Comparison of ENCODE assay signal across 12 cellular contexts in genomic region chr16:2555032-2555431, GRCh38. TPM values are rescaled to one million over a fixed set of nuclear protein-coding genes. Genes with fewer than 3 reads are reported as not detected.
A peak's percentile ranks its signal among the peaks of the same experiment; 100 is the strongest.
DNase-seq lines count a peak whose midpoint lies in the region; ATAC-seq, FAIRE-seq and TF ChIP-seq lines count a peak whose summit lies in the region.
"Not testable (repeated sequence)": the region's sequence is repeated elsewhere in the genome, so short reads cannot be mapped to it uniquely, and the experiment has no call there.
"Had no signal": no experiment of that assay in that cellular context is flagged by ENCODE, and none has a peak within 500 bp of the region (broad histone marks: within the 10 kb centered on the region; RNA-seq: fewer than 3 reads in every experiment).

No MANE protein-coding gene starts in this region.

- not testable (repeated sequence) for H3K27ac Mint-ChIP-seq in activated T-helper 17 cell treated with anti-CD3 and anti-CD28 coated beads, Interleukin-2, amount 50 U/mL, for 72 hours; naive thymus-derived CD4-positive, alpha-beta T cell; stimulated activated naive B cell treated with anti-CD40 and anti-IgM and Interleukin-4, amounts not matched to agents 10 μg/mL and 1 μg/mL and 100 μg/mL, for 72 hours

- not testable (repeated sequence) for H3K9me3 ChIP-seq in Panc1 (ENCODE audit: control insufficient read depth, insufficient read depth, low read depth, low read length); mammary epithelial cell (replicated peaks; ENCODE audit: insufficient read depth, low read length); naive thymus-derived CD4-positive, alpha-beta T cell (ENCODE audit: control insufficient read depth in 2 of 3, low read length in 3 of 3)

- H3K36me3 Mint-ChIP-seq in activated T-helper 17 cell treated with anti-CD3 and anti-CD28 coated beads, Interleukin-2, amount 50 U/mL, for 72 hours (ENCODE audit: low read depth); naive thymus-derived CD4-positive, alpha-beta T cell; stimulated activated naive B cell treated with anti-CD40 and anti-IgM and Interleukin-4, amounts not matched to agents 10 μg/mL and 1 μg/mL and 100 μg/mL, for 72 hours: not testable (repeated sequence)

- not testable (repeated sequence) for H3K27me3 Mint-ChIP-seq in activated T-helper 17 cell treated with anti-CD3 and anti-CD28 coated beads, Interleukin-2, amount 50 U/mL, for 72 hours; naive thymus-derived CD4-positive, alpha-beta T cell; stimulated activated naive B cell treated with anti-CD40 and anti-IgM and Interleukin-4, amounts not matched to agents 10 μg/mL and 1 μg/mL and 100 μg/mL, for 72 hours

- H3K4me2 ChIP-seq in mammary epithelial cell (ENCODE audit: insufficient read depth, low read depth, low read length) = not testable (repeated sequence)

- dilution Hi-C loops in mammary epithelial cell (cut with HindIII; ENCODE audit: low sequenced_read_pairs) = not testable (repeated sequence)

- in situ Hi-C loops in Panc1 (cut with HindIII; ENCODE audit: low pct_unique_long_range_greater_than_20kb, low sequenced_read_pairs); mammary epithelial cell (cut with MboI; ENCODE audit: low sequenced_read_pairs in 2 of 2): not testable (repeated sequence)

- ATAC-seq in Panc1 = 0 out of 2 replicates have a peak, but pooled peaks have one; percentile 22
- ATAC-seq in activated T-helper 17 cell treated with anti-CD3 and anti-CD28 coated beads, Interleukin-2, amount 50 U/mL, for 72 hours (replicated peaks) = peak; percentile 87
- ATAC-seq in left ventricle myocardium superior = peak; percentile 17
- ATAC-seq in naive thymus-derived CD4-positive, alpha-beta T cell = peak; percentile 75
- peak; percentile 53 to 66 for ATAC-seq in stimulated activated naive B cell treated with anti-CD40 and anti-IgM and Interleukin-4, amounts not matched to agents 10 μg/mL and 1 μg/mL and 100 μg/mL, for 72 hours (replicated peaks)

- not testable (repeated sequence) for H3K79me2 ChIP-seq in mammary epithelial cell (ENCODE audit: insufficient read depth, low read length)

- BruUV-seq in Panc1 (replicated peaks; lab: Mats Ljungman, UMichigan) = not testable (repeated sequence)
- TSS peak; percentile 2 for BruUV-seq in mammary epithelial cell (replicated peaks; lab: Mats Ljungman, UMichigan)

- H3K9me3 Mint-ChIP-seq in activated T-helper 17 cell treated with anti-CD3 and anti-CD28 coated beads, Interleukin-2, amount 50 U/mL, for 72 hours; naive thymus-derived CD4-positive, alpha-beta T cell; stimulated activated naive B cell treated with anti-CD40 and anti-IgM and Interleukin-4, amounts not matched to agents 10 μg/mL and 1 μg/mL and 100 μg/mL, for 72 hours: not testable (repeated sequence)

- WGBS in mammary epithelial cell (ENCODE audit: low coverage, missing lambda C conversion rate) = no CpG with 5 or more reads among the region's 8 CpGs

- H3K4me1 ChIP-seq in Panc1 (ENCODE audit: control insufficient read depth, insufficient read depth, low read length); mammary epithelial cell (ENCODE audit: insufficient read depth, low read length); naive thymus-derived CD4-positive, alpha-beta T cell (ENCODE audit: control insufficient read depth in 2 of 2, insufficient read depth in 2 of 2, low read length in 2 of 2): not testable (repeated sequence)

- peak; percentile 9 for FAIRE-seq in GM18507 (lab: Jason Lieb, UNC)

- not testable (repeated sequence) for H3K4me3 ChIP-seq in Panc1 (ENCODE audit: low read depth in 2 of 2, low read length in 2 of 2); mammary epithelial cell (replicated peaks in 1 of 3; ENCODE audit: insufficient read depth in 1 of 3, low read depth in 2 of 3, low read length in 3 of 3); naive thymus-derived CD4-positive, alpha-beta T cell (ENCODE audit: low read length)

- H3K9ac ChIP-seq in mammary epithelial cell (ENCODE audit: insufficient read depth, low read length) = not testable (repeated sequence)

- CTCF ChIA-PET in Panc1 (lab: Charles Lee); mammary epithelial cell (lab: Charles Lee; ENCODE audit: low non-redundant PET); naive thymus-derived CD4-positive, alpha-beta T cell (lab: Charles Lee): not testable (repeated sequence)

- not testable (repeated sequence) for H3K4me1 Mint-ChIP-seq in activated T-helper 17 cell treated with anti-CD3 and anti-CD28 coated beads, Interleukin-2, amount 50 U/mL, for 72 hours; naive thymus-derived CD4-positive, alpha-beta T cell; stimulated activated naive B cell treated with anti-CD40 and anti-IgM and Interleukin-4, amounts not matched to agents 10 μg/mL and 1 μg/mL and 100 μg/mL, for 72 hours

- not testable (repeated sequence) for H2AFZ ChIP-seq in mammary epithelial cell (ENCODE audit: low read depth, low read length)

- H3K4me3 Mint-ChIP-seq in activated T-helper 17 cell treated with anti-CD3 and anti-CD28 coated beads, Interleukin-2, amount 50 U/mL, for 72 hours; naive thymus-derived CD4-positive, alpha-beta T cell; stimulated activated naive B cell treated with anti-CD40 and anti-IgM and Interleukin-4, amounts not matched to agents 10 μg/mL and 1 μg/mL and 100 μg/mL, for 72 hours: not testable (repeated sequence)

- intact Hi-C loops in Panc1 (cut with micrococcal nuclease; ENCODE audit: unreplicated experiment); mammary epithelial cell (cut with micrococcal nuclease); left ventricle myocardium superior (cut with micrococcal nuclease); naive thymus-derived CD4-positive, alpha-beta T cell (cut with micrococcal nuclease): not testable (repeated sequence)

- H4K20me1 ChIP-seq in mammary epithelial cell (ENCODE audit: insufficient read depth, low read length) = not testable (repeated sequence)

- TF ChIP-seq CTCF in Panc1 (IDR thresholded peaks at IDR 0.05); mammary epithelial cell (conservative IDR thresholded peaks at IDR 0.05 in 1 of 2, IDR thresholded peaks at IDR 0.05 in 1 of 2; ENCODE audit: extremely low read depth in 1 of 2, insufficient read depth in 1 of 2, low read depth in 1 of 2, low read length in 2 of 2): not testable (repeated sequence)

- POLR2A ChIA-PET in Panc1 (lab: Charles Lee); naive thymus-derived CD4-positive, alpha-beta T cell (lab: Charles Lee): not testable (repeated sequence)

- not testable (repeated sequence) for H3K36me3 ChIP-seq in Panc1 (ENCODE audit: control insufficient read depth, insufficient read depth, low read length); mammary epithelial cell (ENCODE audit: insufficient read depth, low read length); naive thymus-derived CD4-positive, alpha-beta T cell (ENCODE audit: control insufficient read depth in 2 of 3, insufficient read depth in 3 of 3, low read length in 3 of 3)

- not testable (repeated sequence) for DNase-seq in GM18507 (ENCODE audit: extremely low spot score, insufficient read length, low read depth); Panc1 (ENCODE audit: low read depth, low spot score); mammary epithelial cell; left ventricle myocardium superior; naive thymus-derived CD4-positive, alpha-beta T cell; stimulated activated naive B cell treated with anti-CD40 and anti-IgM and Interleukin-4, amounts not matched to agents 10 μg/mL and 1 μg/mL and 100 μg/mL, for 72 hours

- not testable (repeated sequence) for H3K27ac ChIP-seq in Panc1 (ENCODE audit: low read length); mammary epithelial cell (ENCODE audit: insufficient read depth, low read depth, low read length); naive thymus-derived CD4-positive, alpha-beta T cell (ENCODE audit: low read depth, low read length)

- not testable (repeated sequence) for H3K27me3 ChIP-seq in Panc1 (ENCODE audit: control insufficient read depth, insufficient read depth, low read length); mammary epithelial cell (ENCODE audit: insufficient read depth, low read length); naive thymus-derived CD4-positive, alpha-beta T cell (ENCODE audit: control insufficient read depth in 2 of 2, insufficient read depth in 2 of 2, low read length in 2 of 2)

RNA-seq across cellular contexts. Expression of gene PDPK1, which starts 17.2 kb away (rescaled TPM):
- total RNA-seq in Panc1 (2021; ENCODE audit: unreplicated experiment) (43.2 TPM), mammary epithelial cell (10 to 100 TPM; 28.2 to 33.7 TPM), left ventricle myocardium superior (43.1 TPM)
- 19.8 TPM for polyA plus RNA-seq in Panc1 (2012; ENCODE audit: insufficient read length)
- 10 to 100 TPM; 52.1 to 67.7 TPM for total RNA-seq in activated T-helper 17 cell treated with anti-CD3 and anti-CD28 coated beads, Interleukin-2, amount 50 U/mL, for 72 hours
- 22.8 TPM for polyA plus RNA-seq in mammary epithelial cell
- polyA minus RNA-seq in mammary epithelial cell = 84.3 TPM
- total RNA-seq in naive thymus-derived CD4-positive, alpha-beta T cell = 10 to 100 TPM; 52.2 to 71.5 (median 58.3) TPM
- 10 to 100 TPM; 30.7 to 43.5 TPM for polyA plus RNA-seq in naive thymus-derived CD4-positive, alpha-beta T cell

RNA-seq across cellular contexts. Expression of gene CEMP1, which starts 23.8 kb away (rescaled TPM):
- total RNA-seq in Panc1 (2021; ENCODE audit: unreplicated experiment) (not detected), mammary epithelial cell (under 1 TPM in 1 of 2 donors, not detected in 1; 0.33 TPM), left ventricle myocardium superior (not detected)
- 9.1 TPM for polyA plus RNA-seq in Panc1 (2012; ENCODE audit: insufficient read length)
- total RNA-seq in activated T-helper 17 cell treated with anti-CD3 and anti-CD28 coated beads, Interleukin-2, amount 50 U/mL, for 72 hours = not detected
- not detected for polyA plus RNA-seq in mammary epithelial cell
- not detected for polyA minus RNA-seq in mammary epithelial cell
- total RNA-seq in naive thymus-derived CD4-positive, alpha-beta T cell = 1 to 10 TPM in 3 of 5 experiments, not detected in 2; 1.4 to 3.3 (median 2.8) TPM
- 1 to 10 TPM; 3.7 to 7.3 TPM for polyA plus RNA-seq in naive thymus-derived CD4-positive, alpha-beta T cell
- total RNA-seq: Daoy, GM23248, H1, H7 had no signal
- polyA plus RNA-seq: A549, H1 had no signal

RNA-seq across cellular contexts. Expression of gene AMDHD2, which starts 34.9 kb away (rescaled TPM):
- 87.5 TPM for total RNA-seq in Panc1 (2021; ENCODE audit: unreplicated experiment)
- 56.9 TPM for polyA plus RNA-seq in Panc1 (2012; ENCODE audit: insufficient read length)
- total RNA-seq in activated T-helper 17 cell treated with anti-CD3 and anti-CD28 coated beads, Interleukin-2, amount 50 U/mL, for 72 hours = 10 to 100 TPM; 39.6 to 54.5 TPM
- total RNA-seq in mammary epithelial cell = 10 to 100 TPM; 23.5 to 31.9 TPM
- 12.2 TPM for polyA plus RNA-seq in mammary epithelial cell
- polyA minus RNA-seq in mammary epithelial cell = 4.4 TPM
- total RNA-seq in left ventricle myocardium superior = 15.8 TPM
- 100 to 1,000 TPM in 4 of 5 experiments, 10 to 100 TPM in 1; 60.0 to 258 (median 112) TPM for total RNA-seq in naive thymus-derived CD4-positive, alpha-beta T cell
- polyA plus RNA-seq in naive thymus-derived CD4-positive, alpha-beta T cell = 10 to 100 TPM; 15.0 to 22.5 TPM

RNA-seq across cellular contexts. Expression of gene ATP6V0C, which starts 41.3 kb away (rescaled TPM):
- total RNA-seq in Panc1 (2021; ENCODE audit: unreplicated experiment) (282 TPM), mammary epithelial cell (100 to 1,000 TPM in 1 of 2 donors, 10 to 100 TPM in 1; 41.5 to 250 TPM), left ventricle myocardium superior (150 TPM)
- polyA plus RNA-seq in Panc1 (2012; ENCODE audit: insufficient read length) = 497 TPM
- total RNA-seq in activated T-helper 17 cell treated with anti-CD3 and anti-CD28 coated beads, Interleukin-2, amount 50 U/mL, for 72 hours = 100 to 1,000 TPM in 1 of 2 donors, 10 to 100 TPM in 1; 98.5 to 128 TPM
- 95.2 TPM for polyA plus RNA-seq in mammary epithelial cell
- polyA minus RNA-seq in mammary epithelial cell = 81.4 TPM
- 100 to 1,000 TPM in 4 of 5 experiments, 10 to 100 TPM in 1; 98.2 to 303 (median 113) TPM for total RNA-seq in naive thymus-derived CD4-positive, alpha-beta T cell
- polyA plus RNA-seq in naive thymus-derived CD4-positive, alpha-beta T cell = 10 to 100 TPM; 76.5 to 96.9 TPM

Comparison
In these comparisons a context has a peak if more than half of its experiments do, and no peak if none do; other contexts are left out.
1. ATAC-seq: peak in every context shown above with its lines; median percentile 87 in activated T-helper 17 cell treated with anti-CD3 and anti-CD28 coated beads, Interleukin-2, amount 50 U/mL, for 72 hours; 75 in naive thymus-derived CD4-positive, alpha-beta T cell; 60 in stimulated activated naive B cell treated with anti-CD40 and anti-IgM and Interleukin-4, amounts not matched to agents 10 μg/mL and 1 μg/mL and 100 μg/mL, for 72 hours; 22 in Panc1; 17 in left ventricle myocardium superior.